8 cellular contexts compared by ENCODE assay signal in genomic region chr6:135054575-135055498, GRCh38. TPM values are rescaled to one million over a fixed set of nuclear protein-coding genes. Genes with fewer than 3 reads are reported as not detected.
DNase-seq lines count a peak whose midpoint lies in the region; ATAC-seq, FAIRE-seq and TF ChIP-seq lines count a peak whose summit lies in the region.

Gene HBS1L, minus strand, starts transcription at chr6:135054822. Its CDS starts 131 bp downstream, at chr6:135054691.

- no peak for TF ChIP-seq CTCF in adrenal gland (IDR thresholded peaks at IDR 0.05)
- TF ChIP-seq CTCF in transverse colon (IDR thresholded peaks at IDR 0.05), result no peak

- no peak for TF ChIP-seq EP300 in transverse colon (IDR thresholded peaks at IDR 0.05; ENCODE audit: low read depth)

- in situ Hi-C loops in transverse colon (cut with MboI; ENCODE audit: low pct_ligation_motif_present in 1 of 4, low pct_unique_long_range_greater_than_20kb in 1 of 4, low sequenced_read_pairs in 3 of 4), result no loop called here

- DNase-seq in GM12892 (ENCODE audit: insufficient read length) (peak; percentile 80), NCI-H146 (lab: John Stamatoyannopoulos, UW) (peak; percentile 99), T-helper 1 cell (peak; percentile 94 to 99 (median 95)), adrenal gland (peak; percentile 97 to 98 (median 98)), cardiac septum (ENCODE audit: low spot score) (peak; percentile 99), trophoblast cell (peak; percentile 99 to 100), transverse colon (peak; percentile 96)

- H3K4ac ChIP-seq in trophoblast cell (ENCODE audit: low read depth, low read length), result peak within 1 kb of the TSS; percentile 85

- H3K9me3 ChIP-seq in adrenal gland (replicated peaks in 1 of 3) (no peaks in the 10 kb centered on the region), trophoblast cell (ENCODE audit: insufficient read depth, low read depth, low read length) (no peaks in the 10 kb centered on the region), transverse colon (no peaks in the 10 kb centered on the region)

- peak within 1 kb of the TSS; percentile 79 for H2AFZ ChIP-seq in trophoblast cell (ENCODE audit: insufficient read depth, low read length, poor library complexity)

- TF ChIP-seq POLR2A in GM12892 (IDR thresholded peaks at IDR 0.05; ENCODE audit: low read depth, low read length) (peak; percentile 95), adrenal gland (IDR thresholded peaks at IDR 0.05) (peak; percentile 89 to 94), transverse colon (IDR thresholded peaks at IDR 0.05) (peak; percentile 87)

- H3K9ac ChIP-seq in trophoblast cell (ENCODE audit: low read length), result peak within 1 kb of the TSS; percentile 99

- H3K14ac ChIP-seq in trophoblast cell (ENCODE audit: low read length), result peak within 1 kb of the TSS; percentile 91

- H3K4me1 ChIP-seq in adrenal gland (replicated peaks in 1 of 2) (peaks cover 9 to 27% of the 10 kb centered on the region in 2 donors), trophoblast cell (ENCODE audit: control insufficient read depth in 1 of 2, insufficient read depth in 2 of 2, low read length in 2 of 2) (peaks cover 0 to 4% of the 10 kb centered on the region in 2 experiments), transverse colon (peaks cover 11 to 29% (median 13%) of the 10 kb centered on the region in 4 donors)

- H3K4me2 ChIP-seq in trophoblast cell (ENCODE audit: low read length), result peak within 1 kb of the TSS; percentile 78

- peak within 1 kb of the TSS; percentile 82 for H4K91ac ChIP-seq in trophoblast cell (ENCODE audit: low read depth, low read length)

- WGBS in adrenal gland, 4 donors, result 11 to 31% (median 20%) methylated on average over 19 to 53 of the region's 53 CpGs
- WGBS in trophoblast cell (ENCODE audit: extremely low coverage, insufficient coverage, insufficient read length), result no CpG with 5 or more reads among the region's 53 CpGs
- WGBS in transverse colon (ENCODE audit: low coverage in 1 of 2), 2 donors, result 15 to 40% methylated on average over 2 to 51 of the region's 53 CpGs

- intact Hi-C loops in adrenal gland (cut with DNase I), result no loop called here
- intact Hi-C loops in cardiac septum (cut with DNase I), result no loop called here
- intact Hi-C loops in transverse colon (cut with DNase I; ENCODE audit: low total_unique reads), result no loop called here

- H3K36me3 ChIP-seq in adrenal gland (replicated peaks in 1 of 2), result peaks cover 0 to 2% of the 10 kb centered on the region in 2 donors
- H3K36me3 ChIP-seq in trophoblast cell (ENCODE audit: control insufficient read depth in 1 of 2, insufficient read depth in 2 of 2, low read length in 2 of 2), result no peaks in the 10 kb centered on the region
- H3K36me3 ChIP-seq in transverse colon, result no peaks in the 10 kb centered on the region

- H4K8ac ChIP-seq in trophoblast cell (ENCODE audit: low read depth, low read length), result peak within 1 kb of the TSS; percentile 99

- H3K18ac ChIP-seq in trophoblast cell (ENCODE audit: low read length), result peak within 1 kb of the TSS; percentile 72

- peak within 1 kb of the TSS; percentile 98 for H4K12ac ChIP-seq in trophoblast cell (ENCODE audit: low read depth, low read length)

- peak within 1 kb of the TSS; percentile 53 to 93 (median 78) for H3K4me3 ChIP-seq in adrenal gland
- H3K4me3 ChIP-seq in trophoblast cell (ENCODE audit: low read depth, low read length), result peak within 1 kb of the TSS; percentile 94
- H3K4me3 ChIP-seq in transverse colon, result peak within 1 kb of the TSS; percentile 56 to 87 (median 72)

- peak; percentile 96 for ATAC-seq in HG02852 (IDR thresholded peaks at IDR 0.05; ENCODE audit: unreplicated experiment)

- H3K79me1 ChIP-seq in trophoblast cell (ENCODE audit: low read length), result peaks cover 8% of the 10 kb centered on the region

- H2BK12ac ChIP-seq in trophoblast cell (ENCODE audit: low read length), result no peak within 1 kb of the TSS

- peak within 1 kb of the TSS; percentile 92 for H2AK5ac ChIP-seq in trophoblast cell (ENCODE audit: low read length)

- FAIRE-seq in GM12892 (lab: Jason Lieb, UNC), result peak; percentile 99

- peak within 1 kb of the TSS; percentile 74 for H2BK120ac ChIP-seq in trophoblast cell (ENCODE audit: insufficient read depth, low read length, poor library complexity)

- H3K27ac ChIP-seq in adrenal gland, result peak within 1 kb of the TSS; percentile 25 to 96 (median 78)
- peak within 1 kb of the TSS; percentile 44 for H3K27ac ChIP-seq in trophoblast cell (ENCODE audit: low read depth, low read length)
- peak within 1 kb of the TSS; percentile 81 to 88 (median 84) for H3K27ac ChIP-seq in transverse colon

- no peaks in the 10 kb centered on the region for H3K27me3 ChIP-seq in adrenal gland
- no peaks in the 10 kb centered on the region for H3K27me3 ChIP-seq in trophoblast cell (ENCODE audit: insufficient read depth, low read length)
- H3K27me3 ChIP-seq in transverse colon, result no peaks in the 10 kb centered on the region

- no peak within 1 kb of the TSS for H3K23ac ChIP-seq in trophoblast cell (ENCODE audit: low read length)

- peaks cover 8% of the 10 kb centered on the region for H3K79me2 ChIP-seq in trophoblast cell (ENCODE audit: control insufficient read depth, insufficient read depth, low read length, poor library complexity)

- peak within 1 kb of the TSS; percentile 34 for H2BK5ac ChIP-seq in trophoblast cell (ENCODE audit: low read depth, low read length, poor library complexity)

RNA-seq across cellular contexts. Expression of gene HBS1L, which starts in this region (rescaled TPM):
- polyA plus RNA-seq in GM12892 (2012; ENCODE audit: missing spikeins), result 90.0 TPM
- total RNA-seq in adrenal gland (10 to 100 TPM; 42.2 to 79.4 (median 58.4) TPM), cardiac septum (85.0 TPM), transverse colon (10 to 100 TPM; 18.9 to 33.2 (median 27.1) TPM)
- polyA plus RNA-seq in adrenal gland, result 100 to 1,000 TPM in 1 of 3 donors, 10 to 100 TPM in 2; 17.0 to 121 (median 18.7) TPM
- 46.7 and 47.3 TPM in 2 replicates for polyA plus RNA-seq in trophoblast cell (2013)

Comparison
In these comparisons a context has a peak if more than half of its experiments do, and no peak if none do; other contexts are left out.
1. Peak in every context shown above with its lines: DNase-seq, ATAC-seq, H3K4me3 ChIP-seq and H3K27ac ChIP-seq.